ENCODE assay signal across 16 cellular contexts in the genomic region with DNA sequence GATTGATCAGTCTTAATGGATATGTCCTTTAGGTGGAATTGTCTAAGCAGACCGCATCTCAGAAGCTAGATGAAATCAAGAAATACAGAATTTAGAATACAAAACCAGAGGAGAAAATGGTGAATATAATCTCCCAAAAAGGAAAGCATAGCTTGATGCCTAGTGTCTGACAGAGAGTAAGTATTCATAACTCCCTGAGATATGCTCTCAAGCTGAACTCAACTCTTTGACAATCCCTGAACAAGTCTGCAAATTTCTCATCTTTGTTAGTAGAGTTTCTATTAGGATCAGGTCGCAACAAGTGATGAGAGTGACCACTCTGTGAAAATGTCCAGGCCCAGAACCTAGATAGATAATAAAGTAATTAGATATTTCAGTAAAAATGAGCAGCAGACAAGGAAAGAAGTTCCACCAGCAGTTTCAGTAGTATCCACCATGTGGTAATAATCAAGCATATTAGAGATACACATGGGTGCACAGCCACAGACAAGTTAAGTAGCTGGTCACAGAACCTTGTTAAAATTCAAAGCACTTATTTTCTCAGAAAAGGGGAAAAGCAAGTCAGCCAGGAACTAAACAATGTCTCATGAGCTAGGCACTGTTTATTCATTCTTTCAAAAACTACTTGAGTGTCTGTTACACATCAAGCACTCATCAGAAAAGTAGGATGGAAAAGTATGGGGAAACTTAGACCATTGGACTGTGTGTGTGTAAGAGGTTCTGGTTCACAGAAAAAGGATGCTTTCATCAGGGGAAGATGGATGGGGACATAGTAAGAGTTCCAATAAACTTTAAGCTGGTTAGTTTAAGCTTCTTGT.
"Had no signal": no experiment of that assay in that cellular context is flagged by ENCODE, and none has a peak within 500 bp of the region (broad histone marks: within the 10 kb centered on the region; RNA-seq: fewer than 3 reads in every experiment).

No MANE protein-coding gene starts in this region.

- ATAC-seq: activated CD4-positive, CD25-positive, alpha-beta regulatory T cell treated with anti-CD3 and anti-CD28 coated beads, Interleukin-2, amount 50 U/mL, for 24 hours; natural killer cell; stimulated activated naive B cell treated with anti-CD40 and anti-IgM and Interleukin-4, amounts not matched to agents 10 μg/mL and 1 μg/mL and 100 μg/mL, for 72 hours had no signal

- H3K27me3 ChIP-seq: colonic mucosa, esophagus muscularis mucosa, neutrophil, thyroid gland had no signal

- H3K4me3 ChIP-seq: colonic mucosa, esophagus muscularis mucosa, left ventricle myocardium inferior, thyroid gland had no signal

- DNase-seq: activated CD4-positive, alpha-beta T cell treated with anti-CD3 and anti-CD28 coated beads, Interleukin-2, amount 50 U/mL, for 1 hour; activated CD8-positive, alpha-beta memory T cell treated with anti-CD3 and anti-CD28 coated beads for 24 hours; activated naive CD8-positive, alpha-beta T cell treated with anti-CD3 and anti-CD28 coated beads for 36 hours; central memory CD4-positive, alpha-beta T cell; colonic mucosa; hippocampal formation; kidney; left ventricle myocardium inferior; natural killer cell; stimulated activated CD4-positive, alpha-beta T cell treated with anti-CD3 and anti-CD28 coated beads, Interleukin-15, amount 100 ng/mL, for 24 hours; stimulated activated CD4-positive, alpha-beta T cell treated with anti-CD3 and anti-CD28 coated beads, Interleukin-4, amount 100 ng/mL, for 1 hour; stimulated activated naive B cell treated with anti-CD40 and anti-IgM and Interleukin-4, amounts not matched to agents 10 μg/mL and 1 μg/mL and 100 μg/mL, for 72 hours had no signal

- H3K4me1 ChIP-seq: colonic mucosa, left ventricle myocardium inferior had no signal

- H3K9me3 ChIP-seq: esophagus muscularis mucosa, left ventricle myocardium inferior, neutrophil, thyroid gland had no signal

- H3K27ac ChIP-seq: colonic mucosa, esophagus muscularis mucosa, left ventricle myocardium inferior, neutrophil, thyroid gland had no signal

- H3K36me3 ChIP-seq: colonic mucosa, esophagus muscularis mucosa, left ventricle myocardium inferior, neutrophil, thyroid gland had no signal
